ENCODE assay signal across 24 cellular contexts in the genomic region with DNA sequence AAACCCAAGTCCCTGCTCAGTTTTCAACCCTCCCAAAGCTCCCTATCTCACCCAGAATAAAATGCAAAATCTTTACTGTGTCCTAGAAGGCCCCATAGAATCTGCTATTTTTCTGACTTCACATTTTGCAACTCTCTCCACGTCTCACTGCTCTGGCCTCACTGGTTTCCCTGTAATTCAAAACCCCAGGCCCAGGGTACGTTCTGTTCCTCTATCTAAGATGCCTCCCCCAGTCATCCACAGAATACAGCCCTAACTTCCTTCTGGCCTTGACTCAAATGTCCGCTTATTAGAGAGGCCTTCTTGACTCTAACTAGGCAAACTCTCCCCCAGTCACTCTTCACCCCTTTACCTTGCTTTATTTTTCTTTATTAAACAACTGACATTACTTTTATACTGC. TPM values are rescaled to one million over a fixed set of nuclear protein-coding genes. Genes with fewer than 3 reads are reported as not detected.
A peak's percentile ranks its signal among the peaks of the same experiment; 100 is the strongest.
DNase-seq lines count a peak whose midpoint lies in the region; ATAC-seq, FAIRE-seq and TF ChIP-seq lines count a peak whose summit lies in the region.
"Had no signal": no experiment of that assay in that cellular context is flagged by ENCODE, and none has a peak within 500 bp of the region (broad histone marks: within the 10 kb centered on the region; RNA-seq: fewer than 3 reads in every experiment).

No MANE protein-coding gene starts in this region.

- intact Hi-C loops in K562 (cut with micrococcal nuclease), result no loop called here
- intact Hi-C loops in testis (cut with DNase I; ENCODE audit: low total_unique reads), result no loop called here

- DNase-seq in NB4 (ENCODE audit: low read depth) (peak; percentile 25), K562 (ENCODE audit: extremely low read depth in 1 of 4, low spot score in 3 of 4) (no peak), iris pigment epithelial cell (ENCODE audit: low read depth) (peak; percentile 56), testis (peak; percentile 33), HPDE6-E6E7 (ENCODE audit: extremely low spot score) (no peak), NCI-H187 (lab: John Stamatoyannopoulos, UW) (no peak)
- no peak for DNase-seq in stimulated activated CD4-positive, alpha-beta T cell treated with anti-CD3 and anti-CD28 coated beads, Interleukin-15, amount 100 ng/mL, for 24 hours
- DNase-seq: AML-193; CD4-positive, alpha-beta T cell; GF-D8; GOT3; NCI-H1092; NCI-H1436; NCI-H187 treated with DMSO at 0.1 percent for 48 hours; NCI-H2171 treated with DMSO at 0.1 percent for 48 hours; NCI-H524; NCI-H748 treated with DMSO at 0.1 percent for 48 hours; PC-3; SK-N-SH had no signal

- 0% methylated on average over 3 of the region's 3 CpGs for WGBS in K562 (ENCODE audit: insufficient coverage, low coverage, missing lambda C conversion rate)
- 35% methylated on average over 3 of the region's 3 CpGs for WGBS in testis, 2 donors

- no peak overlapping the region for H3K4me2 ChIP-seq in K562 (ENCODE audit: insufficient read depth, low read length)
- H3K4me2 ChIP-seq: A549; BLaER1 treated with 17β-estradiol and CSF1 and Interleukin-3, amounts not matched to agents 10 nM and 100 nM; SK-N-SH had no signal

- in situ Hi-C loops in K562 (cut with MboI), result no loop called here

- no peaks in the 10 kb centered on the region; a peak in 1 of 5 replicates for H3K4me1 ChIP-seq in K562 (replicated peaks in 1 of 2; ENCODE audit: control insufficient read depth in 2 of 2, insufficient read depth in 2 of 2, low read length in 2 of 2)
- H3K4me1 ChIP-seq in testis, result no peaks in the 10 kb centered on the region
- H3K4me1 ChIP-seq: A549, HAP-1 had no signal

- TF ChIP-seq CTCF in NB4 (IDR thresholded peaks at IDR 0.05; ENCODE audit: low read depth, low read length) (no peak), K562 (IDR thresholded peaks at IDR 0.05 in 2 of 3, conservative IDR thresholded peaks at IDR 0.05 in 1 of 3; ENCODE audit: insufficient read depth in 2 of 3, low read depth in 1 of 3, low read length in 3 of 3) (no peak), testis (IDR thresholded peaks at IDR 0.05) (no peak)

- FAIRE-seq in K562 (lab: Jason Lieb, UNC), result no peak
- FAIRE-seq: A549, GM12891 had no signal

- POLR2A ChIA-PET in K562 (lab: Yijun Ruan, JAX), result no interaction called here

- BruUV-seq in K562 (replicated peaks; lab: Mats Ljungman, UMichigan), result no TSS peak

- CTCF ChIA-PET in K562 (lab: Yijun Ruan, JAX; ENCODE audit: low intra/inter-chr PET ratio), result no interaction called here

- TF ChIP-seq POLR2A in NB4 (IDR thresholded peaks at IDR 0.05; ENCODE audit: extremely low read depth, insufficient read length) (no peak), K562 (conservative IDR thresholded peaks at IDR 0.05) (no peak), testis (IDR thresholded peaks at IDR 0.05) (no peak)

- no peak for TF ChIP-seq EP300 in K562 (IDR thresholded peaks at IDR 0.05; ENCODE audit: low read length)

- no peak overlapping the region for H3K4me3 ChIP-seq in NB4 (ENCODE audit: low read depth, low read length)
- H3K4me3 ChIP-seq in K562, result no peak overlapping the region
- H3K4me3 ChIP-seq in testis, result no peak overlapping the region
- H3K4me3 ChIP-seq: A549; BLaER1 treated with 17β-estradiol and CSF1 and Interleukin-3, amounts not matched to agents 10 nM and 100 nM; HAP-1 had no signal

- no peak overlapping the region for H3K27ac ChIP-seq in K562 (ENCODE audit: extremely low read depth, low read depth, low read length)
- peak overlapping the region in 1 of 2 donors; percentile 24 for H3K27ac ChIP-seq in testis
- H3K27ac ChIP-seq: A549; BLaER1 treated with 17β-estradiol and CSF1 and Interleukin-3, amounts not matched to agents 10 nM and 100 nM; HL-60 had no signal

- peak; percentile 25; the same call in 1 of the 3 replicates for ATAC-seq in K562
- ATAC-seq: A549, PC-3 had no signal

- no peaks in the 10 kb centered on the region for H3K79me2 ChIP-seq in K562 (ENCODE audit: control insufficient read depth, insufficient read depth, low read length)

- H3K27me3 ChIP-seq in K562 (ENCODE audit: control insufficient read depth in 2 of 2, insufficient read depth in 2 of 2, low read length in 2 of 2) (peaks cover 12 to 33% of the 10 kb centered on the region in 2 experiments), testis (no peaks in the 10 kb centered on the region)
- H3K27me3 ChIP-seq: BLaER1 treated with 17β-estradiol and CSF1 and Interleukin-3, amounts not matched to agents 10 nM and 100 nM had no signal

- no peaks in the 10 kb centered on the region for H3K9me1 ChIP-seq in K562 (ENCODE audit: control insufficient read depth, insufficient read depth, low read length)

- no peak for TF ChIP-seq RAD21 in K562 (CRISPR knock-in tag; conservative IDR thresholded peaks at IDR 0.05 in 1 of 2, IDR thresholded peaks at IDR 0.05 in 1 of 2)

- H3K36me3 ChIP-seq in K562 (ENCODE audit: control insufficient read depth, insufficient read depth, low read length) (no peaks in the 10 kb centered on the region), testis (ENCODE audit: low read depth, missing control alignments) (no peaks in the 10 kb centered on the region)
- H3K36me3 ChIP-seq: BLaER1 treated with 17β-estradiol and CSF1 and Interleukin-3, amounts not matched to agents 10 nM and 100 nM; HAP-1 had no signal

- 0 out of 2 replicates have a peak overlapping the region, but pooled peaks have one; percentile 23 for H2AFZ ChIP-seq in K562 (ENCODE audit: low read depth, low read length)

- H3K9me3 ChIP-seq in K562 (replicated peaks; ENCODE audit: control insufficient read depth, insufficient read depth, low read depth, low read length) (no peaks in the 10 kb centered on the region), testis (no peaks in the 10 kb centered on the region)
- H3K9me3 ChIP-seq: A549; BLaER1 treated with 17β-estradiol and CSF1 and Interleukin-3, amounts not matched to agents 10 nM and 100 nM; HAP-1; SK-N-SH had no signal

- no peaks in the 10 kb centered on the region for H4K20me1 ChIP-seq in K562 (replicated peaks; ENCODE audit: control insufficient read depth, insufficient read depth, low read length)
- H4K20me1 ChIP-seq: BLaER1 treated with 17β-estradiol and CSF1 and Interleukin-3, amounts not matched to agents 10 nM and 100 nM had no signal

- H3K9ac ChIP-seq in K562 (ENCODE audit: insufficient read depth in 1 of 2, low read depth in 2 of 2, low read length in 2 of 2), result no peak overlapping the region
- H3K9ac ChIP-seq: BLaER1 treated with 17β-estradiol and CSF1 and Interleukin-3, amounts not matched to agents 10 nM and 100 nM; SK-N-SH had no signal

TF ChIP-seq in K562, 482 proteins besides CTCF, POLR2A, EP300 and RAD21:
- TF ChIP-seq EP400 (IDR thresholded peaks at IDR 0.05) (no peak), ZNF41 (CRISPR knock-in tag; conservative IDR thresholded peaks at IDR 0.05) (no peak), RAD51 (IDR thresholded peaks at IDR 0.05; ENCODE audit: borderline replicate concordance, low read depth) (no peak)
- TF ChIP-seq, protein P1, sequence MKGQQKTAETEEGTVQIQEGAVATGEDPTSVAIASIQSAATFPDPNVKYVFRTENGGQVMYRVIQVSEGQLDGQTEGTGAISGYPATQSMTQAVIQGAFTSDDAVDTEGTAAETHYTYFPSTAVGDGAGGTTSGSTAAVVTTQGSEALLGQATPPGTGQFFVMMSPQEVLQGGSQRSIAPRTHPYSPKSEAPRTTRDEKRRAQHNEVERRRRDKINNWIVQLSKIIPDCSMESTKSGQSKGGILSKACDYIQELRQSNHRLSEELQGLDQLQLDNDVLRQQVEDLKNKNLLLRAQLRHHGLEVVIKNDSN (CRISPR knock-in tag; IDR thresholded peaks at IDR 0.05), result no peak
TF ChIP-seq in K562: peak in this region for 0.

RNA-seq across cellular contexts. Expression of gene FAM161A, which starts 42.0 kb away (rescaled TPM):
- 0.53 and 2.1 TPM in 2 replicates for total RNA-seq in K562 (2011; cell fraction: chromatin; rRNA removed; ENCODE audit: low replicate concordance)
- total RNA-seq in K562 (2011; cell fraction: nucleolus; rRNA removed), result 0.33 and 0.66 TPM in 2 replicates
- total RNA-seq in K562 (2011; cell fraction: nucleoplasm; rRNA removed), result 0.46 and 0.59 TPM in 2 replicates
- total RNA-seq in K562 (2014; rRNA removed) (0.27 and 0.82 TPM in 2 replicates), K562 (2014; rRNA removed; fragmentation: Illumina TruSeq; extraction: Trizol) (1.4 and 1.6 TPM in 2 replicates), K562 (2015; rRNA removed; fragmentation: Illumina TruSeq; extraction: Trizol) (1.0 and 1.4 TPM in 2 replicates), K562 (2021) (0.72 and 0.80 TPM in 2 replicates), testis (10 to 100 TPM; 13.3 to 24.7 TPM)
- polyA plus RNA-seq in K562 (2011; rRNA removed) (0.35 and 0.45 TPM in 2 replicates), K562 (2014; fragmentation: Illumina TruSeq; extraction: Trizol) (1.00 and 1.0 TPM in 2 replicates), K562 (2014; fragmentation: Nextera tagmentation; extraction: Ambion mirVana) (under 1 TPM; 0.29 to 0.39 TPM), K562 (2014; rRNA removed) (0.63 and 1.3 TPM in 2 replicates), testis (ENCODE audit: insufficient read depth, low read depth, low replicate concordance) (18.2 TPM)
- polyA plus RNA-seq in K562 (2011; cell fraction: cytosol; rRNA removed), result 0.04 and 0.15 TPM in 2 replicates
- 0.37 and 0.58 TPM in 2 replicates for polyA plus RNA-seq in K562 (2011; cell fraction: nucleus; rRNA removed)
- 0.40 and 0.57 TPM in 2 replicates for polyA plus RNA-seq in K562 (2012)
- polyA minus RNA-seq in K562 (2011; rRNA and poly(A)+ RNA removed), result 0.46 and 0.51 TPM in 2 replicates
- polyA minus RNA-seq in K562 (2011; cell fraction: cytosol; rRNA and poly(A)+ RNA removed), result not detected in 2 replicates
- polyA minus RNA-seq in K562 (2011; cell fraction: nucleus; rRNA and poly(A)+ RNA removed), result 0.40 and 0.67 TPM in 2 replicates

Comparison
In these comparisons a context has a peak if more than half of its experiments do, and no peak if none do; other contexts are left out.
1. DNase-seq: peak in NB4 (single experiment), iris pigment epithelial cell (single experiment) and testis (single experiment); none in K562 (0 of 4), HPDE6-E6E7 (single experiment), NCI-H187 (0 of 2) and stimulated activated CD4-positive, alpha-beta T cell treated with anti-CD3 and anti-CD28 coated beads, Interleukin-15, amount 100 ng/mL, for 24 hours (single experiment).
2. RNA of gene FAM161A, which starts 42.0 kb away (total RNA-seq): 13.3 to 24.7 TPM in testis; 0.27 to 2.1 TPM in K562; every median in the first group is over 4 times any median in the second.